Comparison of ENCODE assay signal across 8 cellular contexts in the genomic region with DNA sequence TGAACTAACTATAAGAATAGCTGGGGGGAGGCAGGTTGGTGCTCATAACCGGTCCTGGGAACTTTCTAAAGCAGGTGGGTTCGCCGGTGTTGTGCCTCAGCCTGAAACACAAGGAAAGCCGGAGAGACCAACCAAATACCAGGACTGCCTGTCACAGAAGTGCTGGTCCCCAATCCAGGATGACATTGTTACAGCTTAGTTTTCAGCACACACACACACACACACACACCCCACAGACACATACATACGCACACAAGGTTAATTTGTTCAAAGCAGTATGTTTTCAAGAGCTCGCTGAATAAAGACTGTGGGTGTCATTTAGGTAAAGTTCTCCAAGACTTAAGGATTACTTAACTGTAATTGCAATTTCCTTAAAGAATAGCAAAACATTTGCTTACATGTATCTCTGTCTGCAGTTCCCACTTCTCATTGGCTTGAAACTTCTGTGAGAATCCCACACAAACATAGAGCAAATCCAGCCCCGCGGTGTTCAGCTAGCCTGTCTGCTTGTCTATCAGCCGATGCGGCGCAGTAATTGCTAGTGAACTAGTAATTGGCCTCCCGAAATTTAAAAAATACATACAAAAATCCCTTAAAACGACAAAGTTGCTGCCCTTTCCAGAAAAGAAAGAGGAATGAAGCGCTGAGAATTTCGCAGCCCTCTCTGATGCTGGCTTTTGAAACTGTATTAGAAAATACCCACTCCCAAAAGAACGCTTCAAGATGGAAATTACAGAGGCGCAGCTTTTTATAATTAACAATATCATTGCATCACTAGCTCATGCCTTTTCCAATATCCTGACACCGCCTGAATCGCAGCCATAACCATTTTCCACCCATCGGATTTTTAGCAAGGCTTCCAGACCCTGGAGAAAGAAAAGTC. TPM values are rescaled to one million over a fixed set of nuclear protein-coding genes. Genes with fewer than 3 reads are reported as not detected.
A peak's percentile ranks its signal among the peaks of the same experiment; 100 is the strongest.
DNase-seq lines count a peak whose midpoint lies in the region; ATAC-seq and TF ChIP-seq lines count a peak whose summit lies in the region.

No MANE protein-coding gene starts in this region.

- H3K9ac ChIP-seq in iPS-20b (ENCODE audit: low read depth, low read length) = no peak overlapping the region; the same call in 1 of the 2 replicates

- no peak for TF ChIP-seq CTCF in ascending aorta (IDR thresholded peaks at IDR 0.05)

- POLR2A ChIA-PET in HEK293T (lab: Yijun Ruan, JAX) = interaction anchor here (1.3 kb wide), 2 partner anchors 15 to 160 kb away, joined by 3 to 4 read pairs; a partner anchor contains a TSS

- H3K27me3 ChIP-seq in ascending aorta = no peaks in the 10 kb centered on the region
- H3K27me3 ChIP-seq in iPS-20b (ENCODE audit: insufficient read depth, low read length) = peaks cover 42% of the 10 kb centered on the region

- no peak overlapping the region for H3K27ac Mint-ChIP-seq in stimulated activated naive B cell treated with anti-CD40 and anti-IgM and Interleukin-4, amounts not matched to agents 10 μg/mL and 1 μg/mL and 100 μg/mL, for 72 hours

- H3K36me3 ChIP-seq in ascending aorta = peaks cover 2 to 11% of the 10 kb centered on the region in 2 donors
- no peaks in the 10 kb centered on the region for H3K36me3 ChIP-seq in iPS-20b (ENCODE audit: insufficient read depth, low read depth, low read length)

- no peak for ATAC-seq in stimulated activated naive B cell treated with anti-CD40 and anti-IgM and Interleukin-4, amounts not matched to agents 10 μg/mL and 1 μg/mL and 100 μg/mL, for 72 hours (replicated peaks)

- H3K27me3 Mint-ChIP-seq in stimulated activated naive B cell treated with anti-CD40 and anti-IgM and Interleukin-4, amounts not matched to agents 10 μg/mL and 1 μg/mL and 100 μg/mL, for 72 hours = peaks cover 41 to 63% of the 10 kb centered on the region in 2 donors

- CTCF ChIA-PET in HEK293T (lab: Yijun Ruan, JAX) = interaction anchor here (0.6 to 1.2 kb wide), 6 partner anchors 10 to 1345 kb away, joined by 3 to 4 read pairs (median 3); no protein-coding TSS in a partner anchor

- no peaks in the 10 kb centered on the region for H3K9me3 Mint-ChIP-seq in stimulated activated naive B cell treated with anti-CD40 and anti-IgM and Interleukin-4, amounts not matched to agents 10 μg/mL and 1 μg/mL and 100 μg/mL, for 72 hours

- H3K27ac ChIP-seq in ascending aorta (peak overlapping the region; percentile 79 to 89), iPS-20b (ENCODE audit: low read length) (no peak overlapping the region)

- peak overlapping the region; percentile 87 to 88 for H3K4me3 Mint-ChIP-seq in stimulated activated naive B cell treated with anti-CD40 and anti-IgM and Interleukin-4, amounts not matched to agents 10 μg/mL and 1 μg/mL and 100 μg/mL, for 72 hours

- H3K4me3 ChIP-seq in ascending aorta (peak overlapping the region; percentile 53 to 75), iPS-20b (ENCODE audit: low read length) (peak overlapping the region; percentile 84)

- DNase-seq in DMS79 treated with DMSO at 0.1 percent for 48 hours (lab: John Stamatoyannopoulos, UW) = peak; percentile 59
- DNase-seq in DMS79 (lab: John Stamatoyannopoulos, UW) = no peak
- peak in 1 of 2 donors; percentile 66 for DNase-seq in ascending aorta (ENCODE audit: low spot score in 2 of 2)
- DNase-seq in stimulated activated naive B cell treated with anti-CD40 and anti-IgM and Interleukin-4, amounts not matched to agents 10 μg/mL and 1 μg/mL and 100 μg/mL, for 72 hours = no peak
- no peak for DNase-seq in HEK293T (ENCODE audit: extremely low spot score)
- DNase-seq in midbrain (lab: John Stamatoyannopoulos, UW) = no peak
- no peak for DNase-seq in NCI-H2029 (lab: John Stamatoyannopoulos, UW)

- H3K9me3 ChIP-seq in ascending aorta (no peaks in the 10 kb centered on the region), iPS-20b (ENCODE audit: insufficient read depth, low read depth, low read length) (no peaks in the 10 kb centered on the region)

- intact Hi-C loops in ascending aorta (cut with DNase I) = loop anchor here (1.0 to 2.0 kb wide), 3 partner anchors 34 to 110 kb away; no protein-coding TSS in a partner anchor

- peaks cover 4 to 12% of the 10 kb centered on the region in 2 donors for H3K4me1 Mint-ChIP-seq in stimulated activated naive B cell treated with anti-CD40 and anti-IgM and Interleukin-4, amounts not matched to agents 10 μg/mL and 1 μg/mL and 100 μg/mL, for 72 hours

- H3K4me1 ChIP-seq in ascending aorta = peaks cover 10 to 28% of the 10 kb centered on the region in 2 donors
- H3K4me1 ChIP-seq in iPS-20b (ENCODE audit: insufficient read depth, low read length) = peaks cover 6% of the 10 kb centered on the region

- H3K36me3 Mint-ChIP-seq in stimulated activated naive B cell treated with anti-CD40 and anti-IgM and Interleukin-4, amounts not matched to agents 10 μg/mL and 1 μg/mL and 100 μg/mL, for 72 hours = peaks cover 0 to 1% of the 10 kb centered on the region in 2 donors

TF ChIP-seq in HEK293T, 16 proteins besides CTCF, POLR2A, EP300 and RAD21:
- no peak for TF ChIP-seq L3MBTL2 (conservative IDR thresholded peaks at IDR 0.05)
- no peak for TF ChIP-seq ARNT (IDR thresholded peaks at IDR 0.05)
- TF ChIP-seq HDGF (IDR thresholded peaks at IDR 0.05; ENCODE audit: borderline replicate concordance) = no peak
- TF ChIP-seq FOXA1 (IDR thresholded peaks at IDR 0.05) = no peak
- TF ChIP-seq NFRKB (IDR thresholded peaks at IDR 0.05) = no peak
- no peak for TF ChIP-seq ZNF384 (IDR thresholded peaks at IDR 0.05)
- TF ChIP-seq FOXK2 (IDR thresholded peaks at IDR 0.05) = no peak
- TF ChIP-seq ELF4 (IDR thresholded peaks at IDR 0.05) = no peak
- TF ChIP-seq SUZ12 (IDR thresholded peaks at IDR 0.05) = no peak
- TF ChIP-seq SP1 (IDR thresholded peaks at IDR 0.05) = no peak
- TF ChIP-seq FOXM1 (IDR thresholded peaks at IDR 0.05; ENCODE audit: borderline replicate concordance) = no peak
- no peak for TF ChIP-seq BHLHE40 (IDR thresholded peaks at IDR 0.05; ENCODE audit: borderline replicate concordance)
TF ChIP-seq in HEK293T: peak in this region for 0.

RNA-seq across cellular contexts. Expression of a gene that starts 0.9 kb away (rescaled TPM):
- total RNA-seq in ascending aorta = 280 TPM
